Comparison of ENCODE assay signal across 7 cellular contexts in the genomic region with DNA sequence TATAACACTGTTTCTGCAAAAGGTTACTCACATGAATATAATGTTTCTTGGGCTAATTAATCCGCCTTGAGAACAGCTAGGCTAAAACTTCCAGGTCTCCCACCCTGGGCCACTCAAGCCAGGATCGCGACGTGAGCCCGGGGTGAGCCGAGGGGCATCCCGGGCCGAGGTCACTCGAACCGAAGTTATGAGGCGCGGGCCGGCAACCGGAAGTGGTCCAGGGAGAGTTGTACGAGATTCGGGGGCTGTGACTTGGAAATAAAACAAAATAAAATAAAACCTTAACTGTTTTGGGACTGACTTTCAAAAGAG. TPM values are rescaled to one million over a fixed set of nuclear protein-coding genes. Genes with fewer than 3 reads are reported as not detected.
DNase-seq lines count a peak whose midpoint lies in the region; ATAC-seq, FAIRE-seq and TF ChIP-seq lines count a peak whose summit lies in the region.

No MANE protein-coding gene starts in this region.

- H3K4me1 ChIP-seq in heart right ventricle (peaks cover 0 to 35% (median 13%) of the 10 kb centered on the region in 9 donors), sigmoid colon (peaks cover 0 to 26% (median 5%) of the 10 kb centered on the region in 4 donors)

- FAIRE-seq in GM12892 (lab: Jason Lieb, UNC) = no peak

- H3K9me3 ChIP-seq in heart right ventricle (no peaks in the 10 kb centered on the region), sigmoid colon (no peaks in the 10 kb centered on the region)

- TF ChIP-seq EP300 in sigmoid colon (IDR thresholded peaks at IDR 0.05) = no peak

- H3K27ac ChIP-seq in VCaP (peak overlapping the region; percentile 79), heart right ventricle (peak overlapping the region; percentile 78 to 93 (median 90)), sigmoid colon (peak overlapping the region; percentile 85 to 88 (median 88))

- H3K4me3 ChIP-seq in heart right ventricle (peak overlapping the region; percentile 23 to 78 (median 68)), sigmoid colon (peak overlapping the region; percentile 52 to 61 (median 58))

- H3K27me3 ChIP-seq in heart right ventricle (no peaks in the 10 kb centered on the region), sigmoid colon (no peaks in the 10 kb centered on the region)

- H3K36me3 ChIP-seq in heart right ventricle (peaks cover 0 to 21% (median 0%) of the 10 kb centered on the region in 9 donors), sigmoid colon (no peaks in the 10 kb centered on the region)

- no peak for TF ChIP-seq POLR2A in sigmoid colon (IDR thresholded peaks at IDR 0.05)
- TF ChIP-seq POLR2A in GM12892 (IDR thresholded peaks at IDR 0.05; ENCODE audit: low read depth, low read length) = no peak

- TF ChIP-seq CTCF in VCaP (conservative IDR thresholded peaks at IDR 0.05) (no peak), heart right ventricle (IDR thresholded peaks at IDR 0.05) (no peak), sigmoid colon (IDR thresholded peaks at IDR 0.05) (no peak)

- 0 to 1% methylated on average over 16 of the region's 16 CpGs for WGBS in heart right ventricle, 2 donors
- WGBS in sigmoid colon, 2 donors = 0 to 1% methylated on average over 16 of the region's 16 CpGs

- intact Hi-C loops in heart right ventricle (cut with DNase I) (loop anchor here in 2 of 10 donors (5.0 to 10.0 kb wide), 2 partner anchors 43 to 144 kb away; a partner anchor contains a TSS), sigmoid colon (cut with DNase I) (loop anchor here (2.0 to 10.0 kb wide), 2 partner anchors 44 to 144 kb away; a partner anchor contains a TSS)

- DNase-seq in heart right ventricle = no peak
- DNase-seq in sigmoid colon = peak; percentile 67
- no peak for DNase-seq in GM12892 (ENCODE audit: insufficient read length)
- no peak for DNase-seq in inferior parietal cortex (ENCODE audit: extremely low spot score)

- peak; percentile 6 for ATAC-seq in GM19043 (IDR thresholded peaks at IDR 0.05; ENCODE audit: low read depth, unreplicated experiment)
- peak; percentile 31 for ATAC-seq in HG02943 (IDR thresholded peaks at IDR 0.05; ENCODE audit: low read depth, unreplicated experiment)
- peak in 6 of 8 donors; percentile 10 to 33 (median 28) for ATAC-seq in heart right ventricle

RNA-seq across cellular contexts. Expression of a gene that starts 0.3 kb away (rescaled TPM):
- total RNA-seq in heart right ventricle (10 to 100 TPM; 16.6 to 25.8 (median 21.6) TPM), sigmoid colon (10 to 100 TPM; 19.4 to 37.2 (median 30.2) TPM)
- polyA plus RNA-seq in heart right ventricle (10 to 100 TPM; 30.6 to 33.5 TPM), sigmoid colon (10 to 100 TPM; 10.5 to 25.7 (median 13.8) TPM)
- polyA plus RNA-seq in GM12892 (2012; ENCODE audit: missing spikeins) = 14.0 TPM

RNA-seq across cellular contexts. Expression of a gene that starts 0.3 kb away (rescaled TPM):
- total RNA-seq in heart right ventricle = 10 to 100 TPM; 32.3 to 53.5 (median 48.8) TPM
- polyA plus RNA-seq in heart right ventricle = 100 to 1,000 TPM in 1 of 2 donors, 10 to 100 TPM in 1; 21.2 to 384 TPM
- total RNA-seq in sigmoid colon = 1 to 10 TPM; 3.1 to 3.9 (median 3.7) TPM
- 10 to 100 TPM in 2 of 3 donors, 1 to 10 TPM in 1; 3.5 to 13.8 (median 12.5) TPM for polyA plus RNA-seq in sigmoid colon
- 63.9 TPM for polyA plus RNA-seq in GM12892 (2012; ENCODE audit: missing spikeins)

RNA-seq across cellular contexts. Expression of a gene that starts 0.7 kb away (rescaled TPM):
- total RNA-seq in heart right ventricle (10 to 100 TPM; 13.9 to 20.3 (median 16.6) TPM), sigmoid colon (10 to 100 TPM; 12.8 to 15.3 (median 14.2) TPM)
- polyA plus RNA-seq in heart right ventricle (1 to 10 TPM; 4.9 to 8.4 TPM), sigmoid colon (10 to 100 TPM; 18.6 to 28.7 (median 23.6) TPM)
- polyA plus RNA-seq in GM12892 (2012; ENCODE audit: missing spikeins) = 26.1 TPM

RNA-seq across cellular contexts. Expression of a gene that starts 44.0 kb away (rescaled TPM):
- total RNA-seq in heart right ventricle = 100 to 1,000 TPM; 249 to 428 (median 312) TPM
- polyA plus RNA-seq in heart right ventricle = 100 to 1,000 TPM; 234 to 530 TPM
- total RNA-seq in sigmoid colon = 100 to 1,000 TPM in 1 of 4 donors, 10 to 100 TPM in 3; 83.1 to 101 (median 97.6) TPM
- polyA plus RNA-seq in sigmoid colon = 100 to 1,000 TPM in 1 of 3 donors, 10 to 100 TPM in 2; 74.0 to 109 (median 76.3) TPM
- 130 TPM for polyA plus RNA-seq in GM12892 (2012; ENCODE audit: missing spikeins)

RNA-seq across cellular contexts. Expression of a gene that starts 48.1 kb away (rescaled TPM):
- total RNA-seq in heart right ventricle (10 to 100 TPM; 21.6 to 92.4 (median 36.4) TPM), sigmoid colon (10 to 100 TPM; 10.0 to 20.2 (median 12.9) TPM)
- polyA plus RNA-seq in heart right ventricle (10 to 100 TPM; 40.6 to 80.4 TPM), sigmoid colon (1 to 10 TPM; 2.4 to 3.7 (median 3.6) TPM)
- polyA plus RNA-seq in GM12892 (2012; ENCODE audit: missing spikeins) = 5.3 TPM

Comparison
In these comparisons a context has a peak if more than half of its experiments do, and no peak if none do; other contexts are left out.
1. RNA of a gene that starts 0.3 kb away (total RNA-seq): 32.3 to 53.5 TPM in heart right ventricle; 3.1 to 3.9 TPM in sigmoid colon; every median in the first group is over 4 times any median in the second.
2. Peak in every context shown above with its lines, with median percentiles within 50 percentile points of each other: ATAC-seq and H3K27ac ChIP-seq.